Comparison of ENCODE assay signal across 1 cellular context in genomic region chr9:129836342-129837007, GRCh38.
TF ChIP-seq lines count a peak whose summit lies in the region.

No MANE protein-coding gene starts in this region.

TF ChIP-seq in HepG2, 621 proteins besides CTCF, POLR2A, EP300 and RAD21:
- TF ChIP-seq ZNF3 (CRISPR knock-in tag; IDR thresholded peaks at IDR 0.05), result no peak
- TF ChIP-seq MXD1 (CRISPR knock-in tag; IDR thresholded peaks at IDR 0.05), result no peak
- TF ChIP-seq ZNF770 (CRISPR knock-in tag; IDR thresholded peaks at IDR 0.05), result no peak
- no peak for TF ChIP-seq STAG1 (CRISPR knock-in tag; IDR thresholded peaks at IDR 0.05)
- no peak for TF ChIP-seq GLI4 (CRISPR knock-in tag; IDR thresholded peaks at IDR 0.05; ENCODE audit: borderline replicate concordance)
- no peak for TF ChIP-seq ZNF598 (CRISPR knock-in tag; IDR thresholded peaks at IDR 0.05; ENCODE audit: borderline replicate concordance)
TF ChIP-seq in HepG2: peak in this region for 0.
